In genomic region chr3:150600647-150601530, GRCh38 we compare ENCODE assay signal across 8 cellular contexts. TPM values are rescaled to one million over a fixed set of nuclear protein-coding genes. Genes with fewer than 3 reads are reported as not detected.
DNase-seq lines count a peak whose midpoint lies in the region; ATAC-seq and TF ChIP-seq lines count a peak whose summit lies in the region.
"Not testable (repeated sequence)": the region's sequence is repeated elsewhere in the genome, so short reads cannot be mapped to it uniquely, and the experiment has no call there.

No MANE protein-coding gene starts in this region.

- peaks cover 0 to 38% of the 10 kb centered on the region in 2 donors for H3K4me1 ChIP-seq in right atrium auricular region

- TF ChIP-seq POLR2A in GM19099 (IDR thresholded peaks at IDR 0.05; ENCODE audit: extremely low read depth, insufficient read length, low read depth) = peak; percentile 24

- H3K9me3 ChIP-seq in CD4-positive, alpha-beta T cell (ENCODE audit: control insufficient read depth, low read length); KOPT-K1 (ENCODE audit: insufficient read depth, low read length, poor library complexity, severe bottlenecking); right atrium auricular region: not testable (repeated sequence)

- not testable (repeated sequence) for DNase-seq in CD4-positive, alpha-beta T cell; activated CD8-positive, alpha-beta memory T cell treated with anti-CD3 and anti-CD28 coated beads, Interleukin-2, amount 10 ng/mL, durations not matched to agents 7 days and 5 days; right atrium auricular region (ENCODE audit: low spot score); neural crest cell (ENCODE audit: low read depth, low spot score)
- peak; percentile 31 for DNase-seq in RWPE1 (ENCODE audit: low spot score)
- peak; percentile 14 to 61 for DNase-seq in cardiac fibroblast (ENCODE audit: low read depth in 2 of 2)

- peaks cover 21% of the 10 kb centered on the region for H3K36me3 Mint-ChIP-seq in CD4-positive, alpha-beta T cell (ENCODE audit: low read depth)
- H3K36me3 Mint-ChIP-seq in activated CD8-positive, alpha-beta memory T cell treated with anti-CD3 and anti-CD28 coated beads, Interleukin-2, amount 10 ng/mL, durations not matched to agents 7 days and 5 days = peaks cover 24% of the 10 kb centered on the region
- not testable (repeated sequence) for H3K36me3 Mint-ChIP-seq in neural crest cell (ENCODE audit: low read depth)

- H3K4me3 ChIP-seq in cardiac fibroblast (replicated peaks in 1 of 2; ENCODE audit: low read depth in 2 of 2, low read length in 2 of 2); right atrium auricular region: not testable (repeated sequence)

- ATAC-seq in CD4-positive, alpha-beta T cell (ENCODE audit: poor library complexity); activated CD8-positive, alpha-beta memory T cell treated with anti-CD3 and anti-CD28 coated beads, Interleukin-2, amount 10 ng/mL, durations not matched to agents 7 days and 5 days: not testable (repeated sequence)

- H3K27ac ChIP-seq in CD4-positive, alpha-beta T cell (ENCODE audit: low read depth, low read length); RWPE1: not testable (repeated sequence)
- H3K27ac ChIP-seq in KOPT-K1 (ENCODE audit: low read depth, low read length, poor library complexity, severe bottlenecking) (peak overlapping the region; percentile 28), right atrium auricular region (peak overlapping the region; percentile 0 to 22)

- H3K27ac Mint-ChIP-seq in CD4-positive, alpha-beta T cell = peak overlapping the region; percentile 100
- H3K27ac Mint-ChIP-seq in activated CD8-positive, alpha-beta memory T cell treated with anti-CD3 and anti-CD28 coated beads, Interleukin-2, amount 10 ng/mL, durations not matched to agents 7 days and 5 days; neural crest cell (ENCODE audit: unreplicated experiment): not testable (repeated sequence)

- CTCF ChIA-PET in CD4-positive, alpha-beta T cell (lab: Charles Lee); RWPE1 (lab: Yijun Ruan, JAX); activated CD8-positive, alpha-beta memory T cell treated with anti-CD3 and anti-CD28 coated beads, Interleukin-2, amount 10 ng/mL, durations not matched to agents 7 days and 5 days (lab: Charles Lee): not testable (repeated sequence)

- H3K36me3 ChIP-seq in KOPT-K1 (ENCODE audit: insufficient read depth, low read length); right atrium auricular region: not testable (repeated sequence)

- not testable (repeated sequence) for TF ChIP-seq CTCF in CD4-positive, alpha-beta T cell (IDR thresholded peaks at IDR 0.05); RWPE1 (conservative IDR thresholded peaks at IDR 0.05; ENCODE audit: low read depth); cardiac fibroblast (IDR thresholded peaks at IDR 0.05; ENCODE audit: low read depth, low read length); right atrium auricular region (IDR thresholded peaks at IDR 0.05); neural crest cell (conservative IDR thresholded peaks at IDR 0.05)

- POLR2A ChIA-PET in CD4-positive, alpha-beta T cell (lab: Charles Lee); RWPE1 (lab: Yijun Ruan, JAX; ENCODE audit: low non-redundant PET): not testable (repeated sequence)

- peak overlapping the region; percentile 3 for H3K4me3 Mint-ChIP-seq in CD4-positive, alpha-beta T cell
- peak overlapping the region; percentile 49 for H3K4me3 Mint-ChIP-seq in activated CD8-positive, alpha-beta memory T cell treated with anti-CD3 and anti-CD28 coated beads, Interleukin-2, amount 10 ng/mL, durations not matched to agents 7 days and 5 days
- peak overlapping the region; percentile 97 for H3K4me3 Mint-ChIP-seq in neural crest cell

- H3K9me3 Mint-ChIP-seq in CD4-positive, alpha-beta T cell; activated CD8-positive, alpha-beta memory T cell treated with anti-CD3 and anti-CD28 coated beads, Interleukin-2, amount 10 ng/mL, durations not matched to agents 7 days and 5 days (ENCODE audit: low read depth); neural crest cell: not testable (repeated sequence)

- H3K27me3 Mint-ChIP-seq in CD4-positive, alpha-beta T cell; activated CD8-positive, alpha-beta memory T cell treated with anti-CD3 and anti-CD28 coated beads, Interleukin-2, amount 10 ng/mL, durations not matched to agents 7 days and 5 days; neural crest cell (ENCODE audit: low read depth): not testable (repeated sequence)

- not testable (repeated sequence) for H3K27me3 ChIP-seq in CD4-positive, alpha-beta T cell (ENCODE audit: control insufficient read depth, insufficient read depth, low read length); right atrium auricular region

- intact Hi-C loops in CD4-positive, alpha-beta T cell (cut with DNase I, micrococcal nuclease) = loop anchor here (1.0 to 5.0 kb wide), 3 partner anchors 54 to 194 kb away; partner anchors contain the start of genes ERICH6 (in 1 of the 2) and TSC22D2 (in 1 of the 2)

- peaks cover 50% of the 10 kb centered on the region for H3K4me1 Mint-ChIP-seq in CD4-positive, alpha-beta T cell (ENCODE audit: low read depth)
- H3K4me1 Mint-ChIP-seq in activated CD8-positive, alpha-beta memory T cell treated with anti-CD3 and anti-CD28 coated beads, Interleukin-2, amount 10 ng/mL, durations not matched to agents 7 days and 5 days = peaks cover 44% of the 10 kb centered on the region
- H3K4me1 Mint-ChIP-seq in neural crest cell = peaks cover 52% of the 10 kb centered on the region

RNA-seq across cellular contexts. Expression of gene SELENOT, which starts 2.2 kb away (rescaled TPM):
- total RNA-seq in CD4-positive, alpha-beta T cell = 100 to 1,000 TPM; 110 to 115 TPM
- total RNA-seq in activated CD8-positive, alpha-beta memory T cell treated with anti-CD3 and anti-CD28 coated beads, Interleukin-2, amount 10 ng/mL, durations not matched to agents 7 days and 5 days = 100 to 1,000 TPM in 1 of 2 experiments, 10 to 100 TPM in 1; 98.5 to 130 TPM
- total RNA-seq in right atrium auricular region = 100 to 1,000 TPM in 1 of 2 donors, 10 to 100 TPM in 1; 73.6 to 137 TPM
- 58.2 and 63.9 TPM in 2 replicates for total RNA-seq in neural crest cell

RNA-seq across cellular contexts. Expression of gene EIF2A, which starts 54.3 kb away (rescaled TPM):
- total RNA-seq in CD4-positive, alpha-beta T cell = 100 to 1,000 TPM; 115 to 122 TPM
- 10 to 100 TPM; 66.7 to 97.5 TPM for total RNA-seq in activated CD8-positive, alpha-beta memory T cell treated with anti-CD3 and anti-CD28 coated beads, Interleukin-2, amount 10 ng/mL, durations not matched to agents 7 days and 5 days
- total RNA-seq in right atrium auricular region = 100 to 1,000 TPM in 1 of 2 donors, 10 to 100 TPM in 1; 86.7 to 112 TPM
- 65.7 and 75.6 TPM in 2 replicates for total RNA-seq in neural crest cell

RNA-seq across cellular contexts. Expression of gene SERP1, which starts 54.6 kb away (rescaled TPM):
- 100 to 1,000 TPM; 141 to 147 TPM for total RNA-seq in CD4-positive, alpha-beta T cell
- total RNA-seq in activated CD8-positive, alpha-beta memory T cell treated with anti-CD3 and anti-CD28 coated beads, Interleukin-2, amount 10 ng/mL, durations not matched to agents 7 days and 5 days = 10 to 100 TPM; 84.8 to 95.9 TPM
- total RNA-seq in right atrium auricular region (100 to 1,000 TPM in 1 of 2 donors, 10 to 100 TPM in 1; 96.8 to 102 TPM), neural crest cell (81.6 and 81.7 TPM in 2 replicates)

Comparison
In these comparisons a context has a peak if more than half of its experiments do, and no peak if none do; other contexts are left out.
1. H3K4me3 Mint-ChIP-seq: peak in every context shown above with its lines; median percentile 97 in neural crest cell; 49 in activated CD8-positive, alpha-beta memory T cell treated with anti-CD3 and anti-CD28 coated beads, Interleukin-2, amount 10 ng/mL, durations not matched to agents 7 days and 5 days; 3 in CD4-positive, alpha-beta T cell.